Comparison of ENCODE assay signal across 1 cellular context in the genomic region with DNA sequence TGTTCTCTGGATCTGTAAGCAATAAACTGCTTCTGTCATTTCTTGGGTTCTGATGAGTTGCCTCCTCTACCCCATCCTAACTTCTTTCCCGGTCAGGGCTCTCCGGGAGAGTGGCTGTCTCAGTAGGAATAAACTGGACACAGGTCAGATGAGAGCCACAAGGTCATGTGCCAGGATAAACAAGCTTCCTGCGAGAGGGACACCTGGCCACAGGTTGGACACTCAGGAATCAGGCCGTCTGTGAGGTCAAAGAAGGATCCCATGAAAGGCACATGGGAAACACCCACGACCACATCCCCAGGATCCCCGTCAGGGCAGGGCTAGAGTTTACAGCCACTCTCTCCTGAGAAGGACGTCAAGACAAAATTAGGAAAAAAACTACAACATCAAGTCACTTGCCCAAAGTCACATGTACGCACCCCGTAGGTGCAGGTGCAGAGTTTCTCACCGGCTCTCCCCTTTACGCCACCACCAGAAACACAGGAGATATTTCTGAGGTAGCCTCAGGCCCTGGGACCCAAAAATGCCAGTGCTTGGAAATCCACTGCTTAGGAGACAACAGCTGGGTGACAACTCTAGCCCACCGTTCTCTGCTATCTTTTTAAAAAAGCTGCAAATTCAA.
TF ChIP-seq lines count a peak whose summit lies in the region.

No MANE protein-coding gene starts in this region.

TF ChIP-seq in liver, 16 proteins besides CTCF, POLR2A, EP300 and RAD21 (continued from another document):
- TF ChIP-seq, protein P1, sequence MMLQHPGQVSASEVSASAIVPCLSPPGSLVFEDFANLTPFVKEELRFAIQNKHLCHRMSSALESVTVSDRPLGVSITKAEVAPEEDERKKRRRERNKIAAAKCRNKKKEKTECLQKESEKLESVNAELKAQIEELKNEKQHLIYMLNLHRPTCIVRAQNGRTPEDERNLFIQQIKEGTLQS (IDR thresholded peaks at IDR 0.05): no peak
- TF ChIP-seq YY1 (IDR thresholded peaks at IDR 0.05) (no peak), SP1 (IDR thresholded peaks at IDR 0.05) (no peak), FOXA2 (IDR thresholded peaks at IDR 0.05) (peak; percentile 16), JUND (IDR thresholded peaks at IDR 0.05) (no peak), TAF1 (conservative IDR thresholded peaks at IDR 0.05) (no peak), HNF4A (conservative IDR thresholded peaks at IDR 0.05) (peak in 1 of 2 donors; percentile 13), NR2F2 (IDR thresholded peaks at IDR 0.05) (no peak), GABPA (IDR thresholded peaks at IDR 0.05 in 1 of 2, conservative IDR thresholded peaks at IDR 0.05 in 1 of 2) (no peak), EGR1 (IDR thresholded peaks at IDR 0.05; ENCODE audit: low read depth in 2 of 2) (no peak), FOXA1 (IDR thresholded peaks at IDR 0.05) (no peak)
TF ChIP-seq in liver: peak in this region for 3.
